Comparison of ENCODE assay signal across 14 cellular contexts in the genomic region with DNA sequence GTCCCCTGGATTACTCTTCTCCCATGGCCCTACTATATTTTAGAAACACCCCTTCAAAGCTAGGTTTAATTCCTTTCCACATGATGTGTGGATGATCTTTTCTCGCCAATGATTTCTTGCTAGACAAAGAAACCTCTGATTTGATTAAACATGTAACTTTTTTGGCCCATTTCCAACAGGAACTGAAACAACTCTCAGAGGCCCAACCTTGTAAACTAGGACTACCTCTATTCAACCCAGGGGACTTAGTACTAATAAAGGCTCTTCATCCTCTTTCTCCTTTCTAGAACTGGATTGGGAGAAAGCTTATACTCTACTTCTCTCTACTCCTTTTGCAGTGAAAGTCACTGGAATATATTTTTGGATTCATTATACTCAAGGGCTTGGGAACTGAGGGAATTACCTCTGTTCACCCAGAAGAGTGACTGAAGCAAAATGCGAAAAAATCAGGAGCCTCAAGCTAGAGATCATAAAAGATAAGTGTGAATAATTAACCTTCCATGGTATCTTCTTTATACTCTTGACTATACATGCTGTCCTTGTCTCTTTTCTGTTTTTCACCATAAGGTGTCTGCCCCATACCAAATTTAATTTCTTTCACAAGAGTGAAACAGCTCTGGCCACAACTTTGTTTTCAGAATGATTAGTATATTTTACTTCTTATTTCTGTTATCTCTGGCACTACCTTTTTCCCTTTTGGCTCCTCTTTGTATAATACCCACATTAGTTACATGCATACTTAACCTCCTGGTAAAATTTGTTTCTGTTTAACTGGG.
"Had no signal": no experiment of that assay in that cellular context is flagged by ENCODE, and none has a peak within 500 bp of the region (broad histone marks: within the 10 kb centered on the region; RNA-seq: fewer than 3 reads in every experiment).

No MANE protein-coding gene starts in this region.

- H3K9me3 ChIP-seq: lower lobe of right lung, neutrophil had no signal

- ATAC-seq: esophagus mucosa; lower lobe of right lung; stimulated activated effector memory CD8-positive, alpha-beta T cell treated with anti-CD3 and anti-CD28 coated beads, Interleukin-12 subunit alpha, Interleukin-12 subunit beta, amount 100 ng/mL, for 72 hours; WTC11 had no signal

- DNase-seq: activated CD4-positive, alpha-beta T cell treated with anti-CD3 and anti-CD28 coated beads for 48 hours; activated CD8-positive, alpha-beta memory T cell treated with anti-CD3 and anti-CD28 coated beads for 24 hours; activated naive CD4-positive, alpha-beta T cell treated with Interleukin-2 at 50 U/mL for 16 hours; dorsolateral prefrontal cortex; hypothalamus; lower lobe of right lung; posterior cingulate gyrus had no signal

- H3K4me2 ChIP-seq: smooth muscle cell had no signal

- H3K27ac ChIP-seq: dorsolateral prefrontal cortex, lower lobe of right lung, neutrophil, tibial nerve had no signal

- FAIRE-seq: astrocyte had no signal

- H3K4me1 ChIP-seq: lower lobe of right lung, tibial nerve had no signal

- H3K36me3 ChIP-seq: lower lobe of right lung, neutrophil, tibial nerve had no signal

- H3K4me3 ChIP-seq: dorsolateral prefrontal cortex, lower lobe of right lung, smooth muscle cell, tibial nerve had no signal

- H3K27me3 ChIP-seq: dorsolateral prefrontal cortex, neutrophil, tibial nerve had no signal
